ENCODE assay signal across 8 cellular contexts in genomic region chr7:112788778-112789343, GRCh38. TPM values are rescaled to one million over a fixed set of nuclear protein-coding genes. Genes with fewer than 3 reads are reported as not detected.
DNase-seq lines count a peak whose midpoint lies in the region; ATAC-seq and TF ChIP-seq lines count a peak whose summit lies in the region.

No MANE protein-coding gene starts in this region.

- H3K4me3 ChIP-seq in Loucy (ENCODE audit: low read length, poor library complexity, severe bottlenecking) = peak overlapping the region; percentile 74
- peak overlapping the region in 57 of 59 donors; percentile 62 to 96 (median 86) for H3K4me3 ChIP-seq in dorsolateral prefrontal cortex
- peak overlapping the region; percentile 59 for H3K4me3 ChIP-seq in neural progenitor cell

- peak overlapping the region; percentile 3 to 88 for H3K4me3 Mint-ChIP-seq in CD14-positive monocyte
- H3K4me3 Mint-ChIP-seq in neural progenitor cell = peak overlapping the region; percentile 91

- H3K36me3 ChIP-seq in Loucy (ENCODE audit: insufficient read depth, low read length) = no peaks in the 10 kb centered on the region
- H3K36me3 ChIP-seq in neural progenitor cell = no peaks in the 10 kb centered on the region

- H3K4me2 ChIP-seq in Loucy (ENCODE audit: low read depth, low read length, poor library complexity, severe bottlenecking) = peak overlapping the region; percentile 65
- H3K4me2 ChIP-seq in neural progenitor cell = peak overlapping the region; percentile 82

- H2AFZ ChIP-seq in Loucy (ENCODE audit: low read length) (peak overlapping the region; percentile 78), neural progenitor cell (replicated peaks) (no peak overlapping the region)

- peaks cover 24% of the 10 kb centered on the region for H3K4me1 Mint-ChIP-seq in CD14-positive monocyte
- peaks cover 16% of the 10 kb centered on the region for H3K4me1 Mint-ChIP-seq in neural progenitor cell

- H3K9me3 Mint-ChIP-seq in CD14-positive monocyte (no peaks in the 10 kb centered on the region), neural progenitor cell (no peaks in the 10 kb centered on the region)

- no peaks in the 10 kb centered on the region for H3K9me3 ChIP-seq in Loucy (ENCODE audit: insufficient read depth, low read depth, low read length)
- no peaks in the 10 kb centered on the region for H3K9me3 ChIP-seq in neural progenitor cell (ENCODE audit: low read depth)

- H3K27me3 ChIP-seq in Loucy (ENCODE audit: insufficient read depth, low read length, poor library complexity, severe bottlenecking) (no peaks in the 10 kb centered on the region), dorsolateral prefrontal cortex (no peaks in the 10 kb centered on the region), neural progenitor cell (no peaks in the 10 kb centered on the region)

- H3K27me3 Mint-ChIP-seq in CD14-positive monocyte (ENCODE audit: low read depth in 3 of 3) (no peaks in the 10 kb centered on the region), neural progenitor cell (ENCODE audit: insufficient read depth, low read depth) (no peaks in the 10 kb centered on the region)

- ATAC-seq in left lobe of liver = no peak

- H3K79me2 ChIP-seq in Loucy (ENCODE audit: insufficient read depth, low read length) (no peaks in the 10 kb centered on the region), neural progenitor cell (ENCODE audit: low read depth) (peaks cover 29% of the 10 kb centered on the region)

- H3K27ac Mint-ChIP-seq in CD14-positive monocyte (peak overlapping the region in 2 of 7 donors; percentile 31 to 37), neural progenitor cell (no peak overlapping the region)

- H4K20me1 ChIP-seq in Loucy (ENCODE audit: insufficient read depth, low read length, poor library complexity, severe bottlenecking) (no peaks in the 10 kb centered on the region), neural progenitor cell (ENCODE audit: low read depth) (no peaks in the 10 kb centered on the region)

- peak overlapping the region; percentile 57 for H3K9ac ChIP-seq in Loucy (ENCODE audit: low read depth, low read length, poor library complexity, severe bottlenecking)
- no peak overlapping the region for H3K9ac ChIP-seq in neural progenitor cell

- H3K36me3 Mint-ChIP-seq in CD14-positive monocyte = peaks cover 15% of the 10 kb centered on the region in 2 donors
- H3K36me3 Mint-ChIP-seq in neural progenitor cell = peaks cover 13% of the 10 kb centered on the region

- no peaks in the 10 kb centered on the region for H3F3A ChIP-seq in Loucy (ENCODE audit: low read depth)
- peaks cover 12% of the 10 kb centered on the region for H3F3A ChIP-seq in neural progenitor cell (ENCODE audit: low read depth)

- intact Hi-C loops in CD14-positive monocyte (cut with micrococcal nuclease) = no loop called here
- intact Hi-C loops in dorsolateral prefrontal cortex (cut with DNase I) = loop anchor here in 1 of 2 donors (10.0 kb wide), 1 partner anchor 146 kb away; a partner anchor contains a TSS

- no peak overlapping the region for H3K27ac ChIP-seq in dorsolateral prefrontal cortex
- H3K27ac ChIP-seq in neural progenitor cell = no peak overlapping the region

- H3K4me1 ChIP-seq in Loucy (ENCODE audit: insufficient read depth, low read length, poor library complexity, severe bottlenecking) (no peaks in the 10 kb centered on the region), neural progenitor cell (no peaks in the 10 kb centered on the region)

- TF ChIP-seq CTCF in CD14-positive monocyte (IDR thresholded peaks at IDR 0.05) = no peak
- TF ChIP-seq CTCF in Loucy (conservative IDR thresholded peaks at IDR 0.05; ENCODE audit: low read length) = no peak
- TF ChIP-seq CTCF in dorsolateral prefrontal cortex (IDR thresholded peaks at IDR 0.05 in 54 of 56, conservative IDR thresholded peaks at IDR 0.05 in 2 of 56; ENCODE audit: low read depth in 1 of 56, partially characterized antibody in 56 of 56) = no peak
- TF ChIP-seq CTCF in neural progenitor cell (IDR thresholded peaks at IDR 0.05) = no peak

- H3K9me2 ChIP-seq in Loucy (replicated peaks; ENCODE audit: low read depth, low read length) = no peaks in the 10 kb centered on the region

- no peak for DNase-seq in CD14-positive monocyte (ENCODE audit: low spot score)
- DNase-seq in dorsolateral prefrontal cortex = no peak
- DNase-seq in neural progenitor cell (ENCODE audit: low spot score) = no peak
- DNase-seq in left lobe of liver (ENCODE audit: low spot score) = no peak
- DNase-seq in glomerular visceral epithelial cell (ENCODE audit: extremely low spot score) = no peak
- no peak for DNase-seq in stimulated activated CD4-positive, alpha-beta T cell treated with anti-CD3 and anti-CD28 coated beads, Interleukin-1b, Interleukin-23, amount 100 ng/mL, for 48 hours
- DNase-seq in NCI-H146 treated with DMSO at 0.1 percent for 48 hours (lab: John Stamatoyannopoulos, UW; ENCODE audit: unreplicated experiment) = no peak

RNA-seq across cellular contexts. Expression of gene TMEM168, which starts 1.3 kb away (rescaled TPM):
- polyA plus RNA-seq in CD14-positive monocyte = 10 to 100 TPM in 1 of 2 donors, 1 to 10 TPM in 1; 7.0 to 14.7 TPM
- 10 to 100 TPM; 10.8 to 25.4 (median 17.3) TPM for total RNA-seq in dorsolateral prefrontal cortex
- 18.3 and 29.4 TPM in 2 replicates for total RNA-seq in neural progenitor cell (ENCODE audit: low replicate concordance)
- 6.1 TPM for total RNA-seq in left lobe of liver
